In the genomic region with DNA sequence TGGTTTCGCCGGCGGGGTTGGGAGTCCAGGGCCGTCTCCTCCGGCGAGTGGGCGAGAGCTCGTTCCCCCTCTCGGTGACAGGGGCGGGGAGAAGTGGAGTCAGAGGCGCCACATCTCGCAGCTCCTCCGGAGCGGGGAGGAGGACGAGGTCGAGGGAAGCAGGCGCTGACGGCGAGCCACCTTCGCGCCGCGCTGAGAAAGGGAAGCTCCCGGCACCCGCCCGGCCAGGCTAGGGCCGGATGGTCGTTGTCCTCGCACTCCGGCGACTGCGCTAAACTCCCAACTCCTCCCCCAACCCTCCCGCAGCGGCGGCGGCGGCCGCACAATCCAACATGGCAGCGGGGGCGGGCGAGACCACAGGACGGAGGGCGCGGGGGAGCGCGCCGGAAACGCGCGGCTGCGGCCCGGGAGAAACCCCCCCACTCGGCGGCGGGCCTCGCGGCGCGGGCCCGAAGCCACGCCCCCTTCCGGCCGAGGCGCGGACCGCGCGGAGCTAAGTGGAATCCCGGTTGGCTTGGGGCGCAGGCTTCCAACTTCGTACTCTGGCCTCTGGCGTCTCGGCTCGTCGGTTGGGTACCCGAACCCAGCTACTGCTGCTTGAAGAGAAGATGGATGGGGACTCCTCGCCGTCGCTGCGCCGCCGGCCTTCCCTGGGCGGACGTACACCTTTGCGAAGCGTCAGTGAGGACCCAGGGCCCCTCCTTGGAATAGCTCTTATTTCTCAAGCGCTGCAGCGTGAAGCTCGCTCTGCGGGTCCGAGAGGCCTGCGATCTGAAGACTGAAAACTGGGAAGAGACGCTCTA, we compare ENCODE assay signal across 1 cellular context.
TF ChIP-seq lines count a peak whose summit lies in the region.

A gene (minus strand): TSS at position 270 of the 803 bp plus-strand sequence. CDS start 269 bp downstream, at position 1.

TF ChIP-seq in HepG2, 621 proteins besides CTCF, POLR2A, EP300 and RAD21 (continued from another document and continues in another):
- TF ChIP-seq, protein P1, sequence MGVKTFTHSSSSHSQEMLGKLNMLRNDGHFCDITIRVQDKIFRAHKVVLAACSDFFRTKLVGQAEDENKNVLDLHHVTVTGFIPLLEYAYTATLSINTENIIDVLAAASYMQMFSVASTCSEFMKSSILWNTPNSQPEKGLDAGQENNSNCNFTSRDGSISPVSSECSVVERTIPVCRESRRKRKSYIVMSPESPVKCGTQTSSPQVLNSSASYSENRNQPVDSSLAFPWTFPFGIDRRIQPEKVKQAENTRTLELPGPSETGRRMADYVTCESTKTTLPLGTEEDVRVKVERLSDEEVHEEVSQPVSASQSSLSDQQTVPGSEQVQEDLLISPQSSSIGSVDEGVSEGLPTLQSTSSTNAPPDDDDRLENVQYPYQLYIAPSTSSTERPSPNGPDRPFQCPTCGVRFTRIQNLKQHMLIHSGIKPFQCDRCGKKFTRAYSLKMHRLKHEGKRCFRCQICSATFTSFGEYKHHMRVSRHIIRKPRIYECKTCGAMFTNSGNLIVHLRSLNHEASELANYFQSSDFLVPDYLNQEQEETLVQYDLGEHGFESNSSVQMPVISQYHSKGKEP (CRISPR knock-in tag; IDR thresholded peaks at IDR 0.05): no peak
- no peak for TF ChIP-seq ZNF326 (CRISPR knock-in tag; IDR thresholded peaks at IDR 0.05; ENCODE audit: borderline replicate concordance)
- peak; percentile 58; the same call in 1 of the 2 replicates for TF ChIP-seq ZNF431 (CRISPR knock-in tag; IDR thresholded peaks at IDR 0.05; ENCODE audit: borderline replicate concordance, low read depth)
- TF ChIP-seq ZNF713 (CRISPR knock-in tag; IDR thresholded peaks at IDR 0.05): no peak; the same call in 1 of the 2 replicates
- TF ChIP-seq, protein P2, sequence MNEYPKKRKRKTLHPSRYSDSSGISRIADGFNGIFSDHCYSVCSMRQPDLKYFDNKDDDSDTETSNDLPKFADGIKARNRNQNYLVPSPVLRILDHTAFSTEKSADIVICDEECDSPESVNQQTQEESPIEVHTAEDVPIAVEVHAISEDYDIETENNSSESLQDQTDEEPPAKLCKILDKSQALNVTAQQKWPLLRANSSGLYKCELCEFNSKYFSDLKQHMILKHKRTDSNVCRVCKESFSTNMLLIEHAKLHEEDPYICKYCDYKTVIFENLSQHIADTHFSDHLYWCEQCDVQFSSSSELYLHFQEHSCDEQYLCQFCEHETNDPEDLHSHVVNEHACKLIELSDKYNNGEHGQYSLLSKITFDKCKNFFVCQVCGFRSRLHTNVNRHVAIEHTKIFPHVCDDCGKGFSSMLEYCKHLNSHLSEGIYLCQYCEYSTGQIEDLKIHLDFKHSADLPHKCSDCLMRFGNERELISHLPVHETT (CRISPR knock-in tag; conservative IDR thresholded peaks at IDR 0.05): peak; percentile 94
- TF ChIP-seq FOXJ3 (CRISPR knock-in tag; IDR thresholded peaks at IDR 0.05; ENCODE audit: borderline replicate concordance): 0 out of 2 replicates have a peak, but pooled peaks have one; percentile 3
- TF ChIP-seq ZNF841 (CRISPR knock-in tag; IDR thresholded peaks at IDR 0.05; ENCODE audit: borderline replicate concordance): peak; percentile 86; the same call in 1 of the 2 replicates
- TF ChIP-seq MBD4 (IDR thresholded peaks at IDR 0.05; ENCODE audit: borderline replicate concordance, low read length): no peak
- TF ChIP-seq, protein P3, sequence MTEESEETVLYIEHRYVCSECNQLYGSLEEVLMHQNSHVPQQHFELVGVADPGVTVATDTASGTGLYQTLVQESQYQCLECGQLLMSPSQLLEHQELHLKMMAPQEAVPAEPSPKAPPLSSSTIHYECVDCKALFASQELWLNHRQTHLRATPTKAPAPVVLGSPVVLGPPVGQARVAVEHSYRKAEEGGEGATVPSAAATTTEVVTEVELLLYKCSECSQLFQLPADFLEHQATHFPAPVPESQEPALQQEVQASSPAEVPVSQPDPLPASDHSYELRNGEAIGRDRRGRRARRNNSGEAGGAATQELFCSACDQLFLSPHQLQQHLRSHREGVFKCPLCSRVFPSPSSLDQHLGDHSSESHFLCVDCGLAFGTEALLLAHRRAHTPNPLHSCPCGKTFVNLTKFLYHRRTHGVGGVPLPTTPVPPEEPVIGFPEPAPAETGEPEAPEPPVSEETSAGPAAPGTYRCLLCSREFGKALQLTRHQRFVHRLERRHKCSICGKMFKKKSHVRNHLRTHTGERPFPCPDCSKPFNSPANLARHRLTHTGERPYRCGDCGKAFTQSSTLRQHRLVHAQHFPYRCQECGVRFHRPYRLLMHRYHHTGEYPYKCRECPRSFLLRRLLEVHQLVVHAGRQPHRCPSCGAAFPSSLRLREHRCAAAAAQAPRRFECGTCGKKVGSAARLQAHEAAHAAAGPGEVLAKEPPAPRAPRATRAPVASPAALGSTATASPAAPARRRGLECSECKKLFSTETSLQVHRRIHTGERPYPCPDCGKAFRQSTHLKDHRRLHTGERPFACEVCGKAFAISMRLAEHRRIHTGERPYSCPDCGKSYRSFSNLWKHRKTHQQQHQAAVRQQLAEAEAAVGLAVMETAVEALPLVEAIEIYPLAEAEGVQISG (CRISPR knock-in tag; IDR thresholded peaks at IDR 0.05): peak; percentile 81
- TF ChIP-seq, protein P4, sequence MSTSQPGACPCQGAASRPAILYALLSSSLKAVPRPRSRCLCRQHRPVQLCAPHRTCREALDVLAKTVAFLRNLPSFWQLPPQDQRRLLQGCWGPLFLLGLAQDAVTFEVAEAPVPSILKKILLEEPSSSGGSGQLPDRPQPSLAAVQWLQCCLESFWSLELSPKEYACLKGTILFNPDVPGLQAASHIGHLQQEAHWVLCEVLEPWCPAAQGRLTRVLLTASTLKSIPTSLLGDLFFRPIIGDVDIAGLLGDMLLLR (CRISPR knock-in tag; IDR thresholded peaks at IDR 0.05): no peak; the same call in 1 of the 2 replicates
- TF ChIP-seq PTBP1 (IDR thresholded peaks at IDR 0.05; ENCODE audit: low read depth, low read length, poor library complexity, severe bottlenecking): no peak
- TF ChIP-seq, protein P5, sequence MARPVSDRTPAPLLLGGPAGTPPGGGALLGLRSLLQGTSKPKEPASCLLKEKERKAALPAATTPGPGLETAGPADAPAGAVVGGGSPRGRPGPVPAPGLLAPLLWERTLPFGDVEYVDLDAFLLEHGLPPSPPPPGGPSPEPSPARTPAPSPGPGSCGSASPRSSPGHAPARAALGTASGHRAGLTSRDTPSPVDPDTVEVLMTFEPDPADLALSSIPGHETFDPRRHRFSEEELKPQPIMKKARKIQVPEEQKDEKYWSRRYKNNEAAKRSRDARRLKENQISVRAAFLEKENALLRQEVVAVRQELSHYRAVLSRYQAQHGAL (CRISPR knock-in tag; IDR thresholded peaks at IDR 0.05; ENCODE audit: not compliant biosample characterization): no peak
- TF ChIP-seq POGZ (CRISPR knock-in tag; IDR thresholded peaks at IDR 0.05): peak; percentile 94
- TF ChIP-seq HMG20A (CRISPR knock-in tag; IDR thresholded peaks at IDR 0.05; ENCODE audit: borderline replicate concordance): no peak
- peak; percentile 83; the same call in 1 of the 2 replicates for TF ChIP-seq ZNF446 (CRISPR knock-in tag; IDR thresholded peaks at IDR 0.05)
- no peak for TF ChIP-seq MTF1 (CRISPR knock-in tag; IDR thresholded peaks at IDR 0.05)
- no peak for TF ChIP-seq ZNF7 (CRISPR knock-in tag; IDR thresholded peaks at IDR 0.05)
- no peak for TF ChIP-seq HNRNPL (IDR thresholded peaks at IDR 0.05; ENCODE audit: low read depth, low read length)
- TF ChIP-seq TAF1 (CRISPR knock-in tag; IDR thresholded peaks at IDR 0.05): peak; percentile 91
- TF ChIP-seq, protein P6, sequence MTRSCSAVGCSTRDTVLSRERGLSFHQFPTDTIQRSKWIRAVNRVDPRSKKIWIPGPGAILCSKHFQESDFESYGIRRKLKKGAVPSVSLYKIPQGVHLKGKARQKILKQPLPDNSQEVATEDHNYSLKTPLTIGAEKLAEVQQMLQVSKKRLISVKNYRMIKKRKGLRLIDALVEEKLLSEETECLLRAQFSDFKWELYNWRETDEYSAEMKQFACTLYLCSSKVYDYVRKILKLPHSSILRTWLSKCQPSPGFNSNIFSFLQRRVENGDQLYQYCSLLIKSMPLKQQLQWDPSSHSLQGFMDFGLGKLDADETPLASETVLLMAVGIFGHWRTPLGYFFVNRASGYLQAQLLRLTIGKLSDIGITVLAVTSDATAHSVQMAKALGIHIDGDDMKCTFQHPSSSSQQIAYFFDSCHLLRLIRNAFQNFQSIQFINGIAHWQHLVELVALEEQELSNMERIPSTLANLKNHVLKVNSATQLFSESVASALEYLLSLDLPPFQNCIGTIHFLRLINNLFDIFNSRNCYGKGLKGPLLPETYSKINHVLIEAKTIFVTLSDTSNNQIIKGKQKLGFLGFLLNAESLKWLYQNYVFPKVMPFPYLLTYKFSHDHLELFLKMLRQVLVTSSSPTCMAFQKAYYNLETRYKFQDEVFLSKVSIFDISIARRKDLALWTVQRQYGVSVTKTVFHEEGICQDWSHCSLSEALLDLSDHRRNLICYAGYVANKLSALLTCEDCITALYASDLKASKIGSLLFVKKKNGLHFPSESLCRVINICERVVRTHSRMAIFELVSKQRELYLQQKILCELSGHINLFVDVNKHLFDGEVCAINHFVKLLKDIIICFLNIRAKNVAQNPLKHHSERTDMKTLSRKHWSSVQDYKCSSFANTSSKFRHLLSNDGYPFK (CRISPR knock-in tag; IDR thresholded peaks at IDR 0.05; ENCODE audit: borderline replicate concordance): peak; percentile 48; the same call in 1 of the 2 replicates
- TF ChIP-seq, protein P7, sequence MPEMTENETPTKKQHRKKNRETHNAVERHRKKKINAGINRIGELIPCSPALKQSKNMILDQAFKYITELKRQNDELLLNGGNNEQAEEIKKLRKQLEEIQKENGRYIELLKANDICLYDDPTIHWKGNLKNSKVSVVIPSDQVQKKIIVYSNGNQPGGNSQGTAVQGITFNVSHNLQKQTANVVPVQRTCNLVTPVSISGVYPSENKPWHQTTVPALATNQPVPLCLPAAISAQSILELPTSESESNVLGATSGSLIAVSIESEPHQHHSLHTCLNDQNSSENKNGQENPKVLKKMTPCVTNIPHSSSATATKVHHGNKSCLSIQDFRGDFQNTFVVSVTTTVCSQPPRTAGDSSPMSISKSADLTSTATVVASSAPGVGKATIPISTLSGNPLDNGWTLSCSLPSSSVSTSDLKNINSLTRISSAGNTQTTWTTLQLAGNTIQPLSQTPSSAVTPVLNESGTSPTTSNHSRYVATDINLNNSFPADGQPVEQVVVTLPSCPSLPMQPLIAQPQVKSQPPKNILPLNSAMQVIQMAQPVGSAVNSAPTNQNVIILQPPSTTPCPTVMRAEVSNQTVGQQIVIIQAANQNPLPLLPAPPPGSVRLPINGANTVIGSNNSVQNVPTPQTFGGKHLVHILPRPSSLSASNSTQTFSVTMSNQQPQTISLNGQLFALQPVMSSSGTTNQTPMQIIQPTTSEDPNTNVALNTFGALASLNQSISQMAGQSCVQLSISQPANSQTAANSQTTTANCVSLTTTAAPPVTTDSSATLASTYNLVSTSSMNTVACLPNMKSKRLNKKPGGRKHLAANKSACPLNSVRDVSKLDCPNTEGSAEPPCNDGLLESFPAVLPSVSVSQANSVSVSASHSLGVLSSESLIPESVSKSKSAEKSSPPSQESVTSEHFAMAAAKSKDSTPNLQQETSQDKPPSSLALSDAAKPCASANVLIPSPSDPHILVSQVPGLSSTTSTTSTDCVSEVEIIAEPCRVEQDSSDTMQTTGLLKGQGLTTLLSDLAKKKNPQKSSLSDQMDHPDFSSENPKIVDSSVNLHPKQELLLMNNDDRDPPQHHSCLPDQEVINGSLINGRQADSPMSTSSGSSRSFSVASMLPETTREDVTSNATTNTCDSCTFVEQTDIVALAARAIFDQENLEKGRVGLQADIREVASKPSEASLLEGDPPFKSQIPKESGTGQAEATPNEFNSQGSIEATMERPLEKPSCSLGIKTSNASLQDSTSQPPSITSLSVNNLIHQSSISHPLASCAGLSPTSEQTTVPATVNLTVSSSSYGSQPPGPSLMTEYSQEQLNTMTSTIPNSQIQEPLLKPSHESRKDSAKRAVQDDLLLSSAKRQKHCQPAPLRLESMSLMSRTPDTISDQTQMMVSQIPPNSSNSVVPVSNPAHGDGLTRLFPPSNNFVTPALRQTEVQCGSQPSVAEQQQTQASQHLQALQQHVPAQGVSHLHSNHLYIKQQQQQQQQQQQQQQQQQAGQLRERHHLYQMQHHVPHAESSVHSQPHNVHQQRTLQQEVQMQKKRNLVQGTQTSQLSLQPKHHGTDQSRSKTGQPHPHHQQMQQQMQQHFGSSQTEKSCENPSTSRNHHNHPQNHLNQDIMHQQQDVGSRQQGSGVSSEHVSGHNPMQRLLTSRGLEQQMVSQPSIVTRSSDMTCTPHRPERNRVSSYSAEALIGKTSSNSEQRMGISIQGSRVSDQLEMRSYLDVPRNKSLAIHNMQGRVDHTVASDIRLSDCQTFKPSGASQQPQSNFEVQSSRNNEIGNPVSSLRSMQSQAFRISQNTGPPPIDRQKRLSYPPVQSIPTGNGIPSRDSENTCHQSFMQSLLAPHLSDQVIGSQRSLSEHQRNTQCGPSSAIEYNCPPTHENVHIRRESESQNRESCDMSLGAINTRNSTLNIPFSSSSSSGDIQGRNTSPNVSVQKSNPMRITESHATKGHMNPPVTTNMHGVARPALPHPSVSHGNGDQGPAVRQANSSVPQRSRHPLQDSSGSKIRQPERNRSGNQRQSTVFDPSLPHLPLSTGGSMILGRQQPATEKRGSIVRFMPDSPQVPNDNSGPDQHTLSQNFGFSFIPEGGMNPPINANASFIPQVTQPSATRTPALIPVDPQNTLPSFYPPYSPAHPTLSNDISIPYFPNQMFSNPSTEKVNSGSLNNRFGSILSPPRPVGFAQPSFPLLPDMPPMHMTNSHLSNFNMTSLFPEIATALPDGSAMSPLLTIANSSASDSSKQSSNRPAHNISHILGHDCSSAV (CRISPR knock-in tag; IDR thresholded peaks at IDR 0.05; ENCODE audit: borderline replicate concordance): 0 out of 2 replicates have a peak, but pooled peaks have one; percentile 59
- TF ChIP-seq ZNF234 (CRISPR knock-in tag; conservative IDR thresholded peaks at IDR 0.05): peak; percentile 76; the same call in 1 of the 2 replicates
- TF ChIP-seq ZNF230 (CRISPR knock-in tag; IDR thresholded peaks at IDR 0.05): no peak
- TF ChIP-seq GLI4 (CRISPR knock-in tag; IDR thresholded peaks at IDR 0.05; ENCODE audit: borderline replicate concordance): no peak
- TF ChIP-seq ZNF816 (CRISPR knock-in tag; IDR thresholded peaks at IDR 0.05; ENCODE audit: borderline replicate concordance): peak; percentile 85; the same call in 1 of the 2 replicates
- TF ChIP-seq IKZF1 (IDR thresholded peaks at IDR 0.05): no peak
- TF ChIP-seq U2AF1 (optimal IDR thresholded peaks at IDR 0.05; ENCODE audit: low read depth, low read length): peak; percentile 83
- peak; percentile 68 for TF ChIP-seq ZFP82 (CRISPR knock-in tag; IDR thresholded peaks at IDR 0.05; ENCODE audit: borderline replicate concordance)
- TF ChIP-seq, protein P8, sequence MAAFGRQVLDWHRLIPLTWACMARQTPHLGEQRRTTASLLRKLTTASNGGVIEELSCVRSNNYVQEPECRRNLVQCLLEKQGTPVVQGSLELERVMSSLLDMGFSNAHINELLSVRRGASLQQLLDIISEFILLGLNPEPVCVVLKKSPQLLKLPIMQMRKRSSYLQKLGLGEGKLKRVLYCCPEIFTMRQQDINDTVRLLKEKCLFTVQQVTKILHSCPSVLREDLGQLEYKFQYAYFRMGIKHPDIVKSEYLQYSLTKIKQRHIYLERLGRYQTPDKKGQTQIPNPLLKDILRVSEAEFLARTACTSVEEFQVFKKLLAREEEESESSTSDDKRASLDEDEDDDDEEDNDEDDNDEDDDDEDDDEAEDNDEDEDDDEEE (CRISPR knock-in tag; IDR thresholded peaks at IDR 0.05): no peak
- TF ChIP-seq SMARCC2 (IDR thresholded peaks at IDR 0.05): no peak
- TF ChIP-seq LCORL (IDR thresholded peaks at IDR 0.05): no peak
- 0 out of 2 replicates have a peak, but pooled peaks have one; percentile 7 for TF ChIP-seq LCORL (CRISPR knock-in tag; IDR thresholded peaks at IDR 0.05)
